ENCODE assay signal across 1 cellular context in genomic region chr1:228007054-228007800, GRCh38.
TF ChIP-seq lines count a peak whose summit lies in the region.

No MANE protein-coding gene starts in this region.

TF ChIP-seq in WTC11, 78 proteins besides CTCF, POLR2A, EP300 and RAD21 (continued from another document):
- TF ChIP-seq, protein P1, sequence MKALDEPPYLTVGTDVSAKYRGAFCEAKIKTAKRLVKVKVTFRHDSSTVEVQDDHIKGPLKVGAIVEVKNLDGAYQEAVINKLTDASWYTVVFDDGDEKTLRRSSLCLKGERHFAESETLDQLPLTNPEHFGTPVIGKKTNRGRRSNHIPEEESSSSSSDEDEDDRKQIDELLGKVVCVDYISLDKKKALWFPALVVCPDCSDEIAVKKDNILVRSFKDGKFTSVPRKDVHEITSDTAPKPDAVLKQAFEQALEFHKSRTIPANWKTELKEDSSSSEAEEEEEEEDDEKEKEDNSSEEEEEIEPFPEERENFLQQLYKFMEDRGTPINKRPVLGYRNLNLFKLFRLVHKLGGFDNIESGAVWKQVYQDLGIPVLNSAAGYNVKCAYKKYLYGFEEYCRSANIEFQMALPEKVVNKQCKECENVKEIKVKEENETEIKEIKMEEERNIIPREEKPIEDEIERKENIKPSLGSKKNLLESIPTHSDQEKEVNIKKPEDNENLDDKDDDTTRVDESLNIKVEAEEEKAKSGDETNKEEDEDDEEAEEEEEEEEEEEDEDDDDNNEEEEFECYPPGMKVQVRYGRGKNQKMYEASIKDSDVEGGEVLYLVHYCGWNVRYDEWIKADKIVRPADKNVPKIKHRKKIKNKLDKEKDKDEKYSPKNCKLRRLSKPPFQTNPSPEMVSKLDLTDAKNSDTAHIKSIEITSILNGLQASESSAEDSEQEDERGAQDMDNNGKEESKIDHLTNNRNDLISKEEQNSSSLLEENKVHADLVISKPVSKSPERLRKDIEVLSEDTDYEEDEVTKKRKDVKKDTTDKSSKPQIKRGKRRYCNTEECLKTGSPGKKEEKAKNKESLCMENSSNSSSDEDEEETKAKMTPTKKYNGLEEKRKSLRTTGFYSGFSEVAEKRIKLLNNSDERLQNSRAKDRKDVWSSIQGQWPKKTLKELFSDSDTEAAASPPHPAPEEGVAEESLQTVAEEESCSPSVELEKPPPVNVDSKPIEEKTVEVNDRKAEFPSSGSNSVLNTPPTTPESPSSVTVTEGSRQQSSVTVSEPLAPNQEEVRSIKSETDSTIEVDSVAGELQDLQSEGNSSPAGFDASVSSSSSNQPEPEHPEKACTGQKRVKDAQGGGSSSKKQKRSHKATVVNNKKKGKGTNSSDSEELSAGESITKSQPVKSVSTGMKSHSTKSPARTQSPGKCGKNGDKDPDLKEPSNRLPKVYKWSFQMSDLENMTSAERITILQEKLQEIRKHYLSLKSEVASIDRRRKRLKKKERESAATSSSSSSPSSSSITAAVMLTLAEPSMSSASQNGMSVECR (CRISPR knock-in tag; IDR thresholded peaks at IDR 0.05; ENCODE audit: borderline replicate concordance): no peak
- TF ChIP-seq NFATC4 (CRISPR knock-in tag; IDR thresholded peaks at IDR 0.05): no peak
- no peak for TF ChIP-seq ZBTB21 (CRISPR knock-in tag; IDR thresholded peaks at IDR 0.05; ENCODE audit: borderline replicate concordance)
- TF ChIP-seq NR3C1 (CRISPR knock-in tag; conservative IDR thresholded peaks at IDR 0.05; ENCODE audit: low read depth): no peak
- TF ChIP-seq PRRX2 (CRISPR knock-in tag; IDR thresholded peaks at IDR 0.05): no peak
- no peak for TF ChIP-seq ESRRA (CRISPR knock-in tag; IDR thresholded peaks at IDR 0.05; ENCODE audit: borderline replicate concordance)
